ENCODE assay signal across 8 cellular contexts in genomic region chr6:7589949-7590917, GRCh38. TPM values are rescaled to one million over a fixed set of nuclear protein-coding genes. Genes with fewer than 3 reads are reported as not detected.
DNase-seq lines count a peak whose midpoint lies in the region; TF ChIP-seq lines count a peak whose summit lies in the region.

Gene SNRNP48, plus strand, starts transcription at chr6:7590198. Its CDS starts 60 bp downstream, at chr6:7590258.

- CTCF ChIA-PET in HEK293T (lab: Yijun Ruan, JAX) = no interaction called here

- POLR2A ChIA-PET in HEK293T (lab: Yijun Ruan, JAX) = interaction anchor here (0.7 to 1.7 kb wide), 24 partner anchors 10 to 200 kb away, joined by 3 to 11 read pairs (median 4); partner anchors contain the start of genes CAGE1 and RIOK1

- in situ Hi-C loops in SK-MEL-5 (cut with HindIII; ENCODE audit: low pct_unique_long_range_greater_than_20kb, low sequenced_read_pairs) = no loop called here

- DNase-seq in GF-D8 (lab: John Stamatoyannopoulos, UW) (peak; percentile 69), HEK293T (ENCODE audit: extremely low spot score) (peak; percentile 93), MV-4-11 (lab: John Stamatoyannopoulos, UW) (peak; percentile 93), SK-MEL-5 (ENCODE audit: low read depth, low spot score) (peak; percentile 98), germinal center (ENCODE audit: low spot score) (peak; percentile 89), non-pigmented ciliary epithelial cell (ENCODE audit: low read depth) (peak; percentile 76), superior temporal gyrus (ENCODE audit: extremely low spot score) (peak; percentile 98)
- peak; percentile 93 for DNase-seq in activated naive CD4-positive, alpha-beta T cell treated with Interleukin-2 at 50 U/mL for 16 hours

TF ChIP-seq in HEK293T, 16 proteins besides CTCF, POLR2A, EP300 and RAD21:
- TF ChIP-seq ELF4 (IDR thresholded peaks at IDR 0.05) = peak; percentile 62
- no peak for TF ChIP-seq BHLHE40 (IDR thresholded peaks at IDR 0.05; ENCODE audit: borderline replicate concordance)
- peak; percentile 85 for TF ChIP-seq L3MBTL2 (conservative IDR thresholded peaks at IDR 0.05)
- no peak for TF ChIP-seq ZNF384 (IDR thresholded peaks at IDR 0.05)

RNA-seq across cellular contexts. Expression of gene SNRNP48, which starts in this region (rescaled TPM):
- total RNA-seq in SK-MEL-5 (2014; rRNA removed; shearing (Covaris generic)) = 15.8 and 16.7 TPM in 2 replicates
- 10.9 and 12.8 TPM in 2 replicates for polyA plus RNA-seq in SK-MEL-5 (2015; cell fraction: cytosol; rRNA removed)
- polyA plus RNA-seq in SK-MEL-5 (2015; cell fraction: nucleus; rRNA removed) = 73.6 and 79.3 TPM in 2 replicates

Comparison
In these comparisons a context has a peak if more than half of its experiments do, and no peak if none do; other contexts are left out.
1. Peak in every context shown above with its lines: DNase-seq.